In the genomic region with DNA sequence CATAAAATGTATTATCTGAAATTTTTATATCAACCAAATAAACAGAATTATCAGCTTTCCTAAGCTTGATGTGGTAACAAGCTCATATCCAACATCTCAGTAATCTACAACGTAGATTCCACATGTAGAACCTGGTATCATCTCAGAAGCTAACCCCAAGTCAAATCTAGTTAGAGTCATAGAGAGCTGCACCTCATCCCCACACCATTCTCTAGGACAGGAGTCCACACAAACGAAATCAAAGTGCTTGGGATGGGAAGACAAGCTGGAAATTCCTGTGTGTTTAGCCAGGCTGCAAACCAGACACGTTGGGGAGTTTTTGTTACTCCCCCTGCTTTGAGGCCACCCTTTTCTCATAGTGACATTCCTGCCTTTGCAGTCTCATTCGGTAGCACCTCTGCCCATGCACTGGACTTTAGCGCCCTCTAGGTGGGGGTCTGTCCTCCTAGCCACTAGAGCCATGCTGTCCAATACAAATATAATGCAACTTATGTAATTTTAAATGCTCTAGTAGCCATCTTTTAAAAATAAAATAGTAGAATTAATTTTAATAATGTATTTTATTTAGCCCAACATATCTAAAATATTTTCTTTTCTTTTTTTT, we compare ENCODE assay signal across 8 cellular contexts. TPM values are rescaled to one million over a fixed set of nuclear protein-coding genes. Genes with fewer than 3 reads are reported as not detected.
DNase-seq lines count a peak whose midpoint lies in the region; ATAC-seq, FAIRE-seq and TF ChIP-seq lines count a peak whose summit lies in the region.

No MANE protein-coding gene starts in this region.

- no peaks in the 10 kb centered on the region for H3K4me1 ChIP-seq in NT2/D1 (ENCODE audit: insufficient read depth, insufficient read length)
- no peaks in the 10 kb centered on the region for H3K4me1 ChIP-seq in HepG2 (ENCODE audit: insufficient read depth, low read length)

- no peak overlapping the region for H3K27ac ChIP-seq in HepG2 (ENCODE audit: extremely low read length, insufficient read depth, low read length)

- intact Hi-C loops in HepG2 (cut with micrococcal nuclease; ENCODE audit: unreplicated experiment), result loop anchor here (1.0 to 5.0 kb wide), 6 partner anchors 81 to 1172 kb away; no protein-coding TSS in a partner anchor

- POLR2A ChIA-PET in HepG2 (lab: Yijun Ruan, JAX), result no interaction called here

- no peak overlapping the region for H3K9ac ChIP-seq in NT2/D1 (ENCODE audit: insufficient read length, low read depth)
- no peak overlapping the region for H3K9ac ChIP-seq in HepG2 (ENCODE audit: insufficient read depth, low read depth, low read length)

- H3K27me3 ChIP-seq in NT2/D1 (ENCODE audit: insufficient read depth, insufficient read length) (no peaks in the 10 kb centered on the region), HepG2 (ENCODE audit: control insufficient read depth in 1 of 2, insufficient read depth in 2 of 2, low read length in 2 of 2) (no peaks in the 10 kb centered on the region)

- CTCF ChIA-PET in HepG2 (lab: Yijun Ruan, JAX; ENCODE audit: low intra/inter-chr PET ratio, low total read pairs), result interaction anchor here (0.6 to 1.6 kb wide), 4 partner anchors 15 to 1171 kb away, joined by 3 to 10 read pairs (median 4); no protein-coding TSS in a partner anchor

- H3K4me2 ChIP-seq in HepG2 (ENCODE audit: low read depth, low read length), result no peak overlapping the region

- H3K36me3 ChIP-seq in NT2/D1 (ENCODE audit: insufficient read depth, insufficient read length, low read length), result no peaks in the 10 kb centered on the region
- H3K36me3 ChIP-seq in HepG2 (replicated peaks in 1 of 2; ENCODE audit: control insufficient read depth in 1 of 2, insufficient read depth in 2 of 2, low read length in 2 of 2), result no peaks in the 10 kb centered on the region

- no TSS peak for BruUV-seq in HepG2 (replicated peaks; lab: Mats Ljungman, UMichigan)

- TF ChIP-seq EP300 in HepG2 (IDR thresholded peaks at IDR 0.05; ENCODE audit: low read depth in 2 of 2, low read length in 2 of 2) (no peak), HepG2 (CRISPR knock-in tag; IDR thresholded peaks at IDR 0.05; ENCODE audit: borderline replicate concordance) (no peak)

- FAIRE-seq in HepG2 (lab: Jason Lieb, UNC), result peak; percentile 44

- ATAC-seq in HG03565 (IDR thresholded peaks at IDR 0.05; ENCODE audit: unreplicated experiment), result peak; percentile 40
- ATAC-seq in HepG2, result peak; percentile 97
- ATAC-seq in HG02970 (IDR thresholded peaks at IDR 0.05; ENCODE audit: low FRiP score, unreplicated experiment), result no peak

- no peak for DNase-seq in AG09309 (ENCODE audit: low read depth)
- DNase-seq in GM12865 (ENCODE audit: low read depth), result peak; percentile 55
- DNase-seq in NT2/D1 (ENCODE audit: low read depth, low spot score), result peak; percentile 60
- DNase-seq in astrocyte of the hippocampus (ENCODE audit: low read depth, low spot score), result peak; percentile 80
- peak; percentile 64 for DNase-seq in HepG2 (ENCODE audit: low spot score)
- no peak for DNase-seq in GF-D8 (lab: John Stamatoyannopoulos, UW)

- H4K20me1 ChIP-seq in HepG2 (ENCODE audit: insufficient read depth, low read length), result no peaks in the 10 kb centered on the region

- H3K9me3 ChIP-seq in NT2/D1 (ENCODE audit: insufficient read depth, low read length) (no peaks in the 10 kb centered on the region), HepG2 (ENCODE audit: low read length) (no peaks in the 10 kb centered on the region)

- TF ChIP-seq CTCF in AG09309 (IDR thresholded peaks at IDR 0.05; ENCODE audit: control insufficient read depth, insufficient read depth, low read depth, low read length, missing control alignments), result peak; percentile 86
- TF ChIP-seq CTCF in GM12865 (IDR thresholded peaks at IDR 0.05; ENCODE audit: insufficient read depth, low read depth, low read length, missing control alignments), result peak; percentile 57
- TF ChIP-seq CTCF in HepG2 (CRISPR knock-in tag; IDR thresholded peaks at IDR 0.05), result peak; percentile 86

- in situ Hi-C loops in HepG2 (cut with HindIII; ENCODE audit: extremely low pct_ligation_motif_present, low pct_unique_long_range_greater_than_20kb), result loop anchor here (10.0 to 25.0 kb wide), 2 partner anchors 449 to 831 kb away; no protein-coding TSS in a partner anchor

- H3K4me3 ChIP-seq in AG09309 (ENCODE audit: control insufficient read depth, low read depth, low read length) (no peak overlapping the region), GM12865 (ENCODE audit: low read depth, low read length) (no peak overlapping the region), NT2/D1 (ENCODE audit: insufficient read length, low read depth) (no peak overlapping the region), HepG2 (replicated peaks in 1 of 3; ENCODE audit: insufficient read depth in 1 of 3, low read depth in 2 of 3, low read length in 3 of 3) (no peak overlapping the region)

- TF ChIP-seq RAD21 in HepG2 (CRISPR knock-in tag; IDR thresholded peaks at IDR 0.05), result peak; percentile 47; the same call in 1 of the 2 replicates

- no peaks in the 10 kb centered on the region for H3K79me2 ChIP-seq in HepG2 (ENCODE audit: insufficient read depth, low read length)

- no peak for TF ChIP-seq POLR2A in HepG2 (IDR thresholded peaks at IDR 0.05; ENCODE audit: insufficient read depth in 1 of 2, low read depth in 2 of 2, low read length in 2 of 2)

- H2AFZ ChIP-seq in HepG2 (ENCODE audit: low read length), result no peak overlapping the region

- 0% methylated on average over 5 of the region's 5 CpGs for WGBS in HepG2 (ENCODE audit: low lambda C conversion rate)

TF ChIP-seq in HepG2, 621 proteins besides CTCF, POLR2A, EP300 and RAD21 (continues in another document):
- TF ChIP-seq, protein P1, sequence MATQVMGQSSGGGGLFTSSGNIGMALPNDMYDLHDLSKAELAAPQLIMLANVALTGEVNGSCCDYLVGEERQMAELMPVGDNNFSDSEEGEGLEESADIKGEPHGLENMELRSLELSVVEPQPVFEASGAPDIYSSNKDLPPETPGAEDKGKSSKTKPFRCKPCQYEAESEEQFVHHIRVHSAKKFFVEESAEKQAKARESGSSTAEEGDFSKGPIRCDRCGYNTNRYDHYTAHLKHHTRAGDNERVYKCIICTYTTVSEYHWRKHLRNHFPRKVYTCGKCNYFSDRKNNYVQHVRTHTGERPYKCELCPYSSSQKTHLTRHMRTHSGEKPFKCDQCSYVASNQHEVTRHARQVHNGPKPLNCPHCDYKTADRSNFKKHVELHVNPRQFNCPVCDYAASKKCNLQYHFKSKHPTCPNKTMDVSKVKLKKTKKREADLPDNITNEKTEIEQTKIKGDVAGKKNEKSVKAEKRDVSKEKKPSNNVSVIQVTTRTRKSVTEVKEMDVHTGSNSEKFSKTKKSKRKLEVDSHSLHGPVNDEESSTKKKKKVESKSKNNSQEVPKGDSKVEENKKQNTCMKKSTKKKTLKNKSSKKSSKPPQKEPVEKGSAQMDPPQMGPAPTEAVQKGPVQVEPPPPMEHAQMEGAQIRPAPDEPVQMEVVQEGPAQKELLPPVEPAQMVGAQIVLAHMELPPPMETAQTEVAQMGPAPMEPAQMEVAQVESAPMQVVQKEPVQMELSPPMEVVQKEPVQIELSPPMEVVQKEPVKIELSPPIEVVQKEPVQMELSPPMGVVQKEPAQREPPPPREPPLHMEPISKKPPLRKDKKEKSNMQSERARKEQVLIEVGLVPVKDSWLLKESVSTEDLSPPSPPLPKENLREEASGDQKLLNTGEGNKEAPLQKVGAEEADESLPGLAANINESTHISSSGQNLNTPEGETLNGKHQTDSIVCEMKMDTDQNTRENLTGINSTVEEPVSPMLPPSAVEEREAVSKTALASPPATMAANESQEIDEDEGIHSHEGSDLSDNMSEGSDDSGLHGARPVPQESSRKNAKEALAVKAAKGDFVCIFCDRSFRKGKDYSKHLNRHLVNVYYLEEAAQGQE (IDR thresholded peaks at IDR 0.05; ENCODE audit: borderline replicate concordance in 1 of 2, low read depth in 1 of 2, low read length in 2 of 2), result peak in 1 of 2 experiments; percentile 72; a peak in 2 of 4 replicates
- TF ChIP-seq, protein P2, sequence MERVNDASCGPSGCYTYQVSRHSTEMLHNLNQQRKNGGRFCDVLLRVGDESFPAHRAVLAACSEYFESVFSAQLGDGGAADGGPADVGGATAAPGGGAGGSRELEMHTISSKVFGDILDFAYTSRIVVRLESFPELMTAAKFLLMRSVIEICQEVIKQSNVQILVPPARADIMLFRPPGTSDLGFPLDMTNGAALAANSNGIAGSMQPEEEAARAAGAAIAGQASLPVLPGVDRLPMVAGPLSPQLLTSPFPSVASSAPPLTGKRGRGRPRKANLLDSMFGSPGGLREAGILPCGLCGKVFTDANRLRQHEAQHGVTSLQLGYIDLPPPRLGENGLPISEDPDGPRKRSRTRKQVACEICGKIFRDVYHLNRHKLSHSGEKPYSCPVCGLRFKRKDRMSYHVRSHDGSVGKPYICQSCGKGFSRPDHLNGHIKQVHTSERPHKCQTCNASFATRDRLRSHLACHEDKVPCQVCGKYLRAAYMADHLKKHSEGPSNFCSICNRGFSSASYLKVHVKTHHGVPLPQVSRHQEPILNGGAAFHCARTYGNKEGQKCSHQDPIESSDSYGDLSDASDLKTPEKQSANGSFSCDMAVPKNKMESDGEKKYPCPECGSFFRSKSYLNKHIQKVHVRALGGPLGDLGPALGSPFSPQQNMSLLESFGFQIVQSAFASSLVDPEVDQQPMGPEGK (CRISPR knock-in tag; IDR thresholded peaks at IDR 0.05), result 0 out of 2 replicates have a peak, but pooled peaks have one; percentile 33

RNA-seq across cellular contexts. Expression of a gene that starts 28.1 kb away (rescaled TPM):
- 5.2 and 5.5 TPM in 2 replicates for total RNA-seq in HepG2 (2016; rRNA removed; fragmentation: Illumina TruSeq; extraction: Trizol)
- total RNA-seq in HepG2 (2016; cell fraction: cytosol; rRNA removed; fragmentation: Illumina TruSeq; extraction: Trizol; ENCODE audit: low read depth), result 33.3 and 40.2 TPM in 2 replicates
- total RNA-seq in HepG2 (2016; cell fraction: insoluble cytoplasmic fraction; rRNA removed; fragmentation: Illumina TruSeq; extraction: Trizol), result 4.6 and 5.5 TPM in 2 replicates
- total RNA-seq in HepG2 (2016; cell fraction: membrane; rRNA removed; fragmentation: Illumina TruSeq; extraction: Trizol), result 10.3 and 11.5 TPM in 2 replicates
- total RNA-seq in HepG2 (2016; cell fraction: nucleus; rRNA removed; fragmentation: Illumina TruSeq; extraction: Trizol), result 14.8 and 18.4 TPM in 2 replicates
- polyA plus RNA-seq in HepG2 (2011; rRNA removed), result 2.5 and 4.3 TPM in 2 replicates
- polyA plus RNA-seq in HepG2 (2011; cell fraction: cytosol; rRNA removed), result 1.4 and 1.8 TPM in 2 replicates
- 10.0 and 10.6 TPM in 2 replicates for polyA plus RNA-seq in HepG2 (2011; cell fraction: nucleus; rRNA removed)
- 2.3 and 3.7 TPM in 2 replicates for polyA plus RNA-seq in HepG2 (2012)
- 0.33 and 0.40 TPM in 2 replicates for polyA plus RNA-seq in HepG2 (2016; cell fraction: cytosol; fragmentation: Illumina TruSeq; extraction: Trizol; ENCODE audit: low read depth)
- polyA plus RNA-seq in HepG2 (2016; cell fraction: insoluble cytoplasmic fraction; fragmentation: Illumina TruSeq; extraction: Trizol; ENCODE audit: low read depth), result 6.6 and 7.2 TPM in 2 replicates
- polyA plus RNA-seq in HepG2 (2016; cell fraction: membrane; fragmentation: Illumina TruSeq; extraction: Trizol; ENCODE audit: low read depth), result 1.7 and 1.9 TPM in 2 replicates
- 12.5 and 13.9 TPM in 2 replicates for polyA plus RNA-seq in HepG2 (2016; cell fraction: nucleus; fragmentation: Illumina TruSeq; extraction: Trizol; ENCODE audit: insufficient read depth, low read depth)
- polyA minus RNA-seq in HepG2 (2011; rRNA and poly(A)+ RNA removed; ENCODE audit: low replicate concordance), result 4.6 and 7.1 TPM in 2 replicates
- 2.8 and 3.7 TPM in 2 replicates for polyA minus RNA-seq in HepG2 (2011; cell fraction: cytosol; rRNA and poly(A)+ RNA removed)
- polyA minus RNA-seq in HepG2 (2011; cell fraction: nucleus; rRNA and poly(A)+ RNA removed), result 19.8 and 22.8 TPM in 2 replicates

Comparison
In these comparisons a context has a peak if more than half of its experiments do, and no peak if none do; other contexts are left out.
1. DNase-seq: peak in GM12865 (single experiment), NT2/D1 (single experiment), astrocyte of the hippocampus (single experiment) and HepG2 (single experiment); none in AG09309 (single experiment) and GF-D8 (single experiment).
2. Peak in every context shown above with its lines, with median percentiles within 50 percentile points of each other: CTCF ChIP-seq.